ENCODE assay signal across 10 cellular contexts in genomic region chr6:52423971-52424381, GRCh38. TPM values are rescaled to one million over a fixed set of nuclear protein-coding genes. Genes with fewer than 3 reads are reported as not detected.
DNase-seq lines count a peak whose midpoint lies in the region; ATAC-seq and TF ChIP-seq lines count a peak whose summit lies in the region.
"Had no signal": no experiment of that assay in that cellular context is flagged by ENCODE, and none has a peak within 500 bp of the region (broad histone marks: within the 10 kb centered on the region; RNA-seq: fewer than 3 reads in every experiment).

No MANE protein-coding gene starts in this region.

- H3K27me3 Mint-ChIP-seq in activated naive CD4-positive, alpha-beta T cell treated with anti-CD3 and anti-CD28 coated beads, Interleukin-2, amount 10 ng/mL, durations not matched to agents 7 days and 5 days: no peaks in the 10 kb centered on the region
- no peaks in the 10 kb centered on the region for H3K27me3 Mint-ChIP-seq in type B pancreatic cell

- WGBS in sigmoid colon, 2 donors: 87 to 90% methylated on average over 8 of the region's 8 CpGs

- H3K36me3 ChIP-seq in sigmoid colon: peaks cover 0 to 17% (median 0%) of the 10 kb centered on the region in 4 donors

- no peak for TF ChIP-seq POLR2A in sigmoid colon (IDR thresholded peaks at IDR 0.05)

- DNase-seq in GM03348 (ENCODE audit: low spot score) (peak; percentile 77), fibroblast of the conjunctiva (ENCODE audit: low read depth) (peak; percentile 73), sigmoid colon (no peak), type B pancreatic cell (ENCODE audit: extremely low spot score, unreplicated experiment) (no peak), NOMO-1 (lab: John Stamatoyannopoulos, UW; ENCODE audit: unreplicated experiment in 2 of 2) (no peak)
- DNase-seq in activated naive CD4-positive, alpha-beta T cell treated with anti-CD3 and anti-CD28 coated beads, Interleukin-2, amount 10 ng/mL, durations not matched to agents 7 days and 5 days: no peak
- DNase-seq: activated CD4-positive, alpha-beta memory T cell treated with anti-CD3 and anti-CD28 coated beads, Interleukin-2, amount 10 ng/mL, durations not matched to agents 7 days and 5 days; NCI-H82 had no signal

- ATAC-seq in SK-N-SH treated with all-trans-retinoic acid at 6 μM for 48 hours (peak; percentile 58), GM19395 (IDR thresholded peaks at IDR 0.05; ENCODE audit: unreplicated experiment) (no peak)

- peaks cover 5% of the 10 kb centered on the region for H3K4me1 Mint-ChIP-seq in activated naive CD4-positive, alpha-beta T cell treated with anti-CD3 and anti-CD28 coated beads, Interleukin-2, amount 10 ng/mL, durations not matched to agents 7 days and 5 days
- H3K4me1 Mint-ChIP-seq in type B pancreatic cell (ENCODE audit: unreplicated experiment): peaks cover 6% of the 10 kb centered on the region

- H3K36me3 Mint-ChIP-seq in activated naive CD4-positive, alpha-beta T cell treated with anti-CD3 and anti-CD28 coated beads, Interleukin-2, amount 10 ng/mL, durations not matched to agents 7 days and 5 days: no peaks in the 10 kb centered on the region
- peaks cover 2% of the 10 kb centered on the region for H3K36me3 Mint-ChIP-seq in type B pancreatic cell

- no peaks in the 10 kb centered on the region for H3K9me3 Mint-ChIP-seq in activated naive CD4-positive, alpha-beta T cell treated with anti-CD3 and anti-CD28 coated beads, Interleukin-2, amount 10 ng/mL, durations not matched to agents 7 days and 5 days
- no peaks in the 10 kb centered on the region for H3K9me3 Mint-ChIP-seq in type B pancreatic cell
- H3K9me3 Mint-ChIP-seq: activated CD4-positive, alpha-beta memory T cell treated with anti-CD3 and anti-CD28 coated beads, Interleukin-2, amount 10 ng/mL, durations not matched to agents 7 days and 5 days had no signal

- peak overlapping the region; percentile 13 to 58 (median 44) for H3K27ac ChIP-seq in sigmoid colon

- H3K4me3 ChIP-seq in sigmoid colon: no peak overlapping the region

- H3K4me3 Mint-ChIP-seq in activated naive CD4-positive, alpha-beta T cell treated with anti-CD3 and anti-CD28 coated beads, Interleukin-2, amount 10 ng/mL, durations not matched to agents 7 days and 5 days: no peak overlapping the region
- no peak overlapping the region for H3K4me3 Mint-ChIP-seq in type B pancreatic cell
- H3K4me3 Mint-ChIP-seq: activated CD4-positive, alpha-beta memory T cell treated with anti-CD3 and anti-CD28 coated beads, Interleukin-2, amount 10 ng/mL, durations not matched to agents 7 days and 5 days had no signal

- CTCF ChIA-PET in activated naive CD4-positive, alpha-beta T cell treated with anti-CD3 and anti-CD28 coated beads, Interleukin-2, amount 10 ng/mL, durations not matched to agents 7 days and 5 days (lab: Charles Lee): interaction anchor here (1.1 to 1.7 kb wide), 2 partner anchors 212 to 228 kb away, joined by 3 to 4 read pairs; no protein-coding TSS in a partner anchor

- no peak overlapping the region for H3K27ac Mint-ChIP-seq in activated naive CD4-positive, alpha-beta T cell treated with anti-CD3 and anti-CD28 coated beads, Interleukin-2, amount 10 ng/mL, durations not matched to agents 7 days and 5 days
- no peak overlapping the region for H3K27ac Mint-ChIP-seq in type B pancreatic cell
- H3K27ac Mint-ChIP-seq: activated CD4-positive, alpha-beta memory T cell treated with anti-CD3 and anti-CD28 coated beads, Interleukin-2, amount 10 ng/mL, durations not matched to agents 7 days and 5 days had no signal

- H3K9me3 ChIP-seq in sigmoid colon: no peaks in the 10 kb centered on the region

- no peak for TF ChIP-seq EP300 in sigmoid colon (IDR thresholded peaks at IDR 0.05)

- intact Hi-C loops in sigmoid colon (cut with DNase I): loop anchor here (5.0 kb wide), 1 partner anchor 93 kb away; no protein-coding TSS in a partner anchor

- no peak for TF ChIP-seq CTCF in sigmoid colon (IDR thresholded peaks at IDR 0.05)
- no peak for TF ChIP-seq CTCF in type B pancreatic cell (conservative IDR thresholded peaks at IDR 0.05)

- H3K4me1 ChIP-seq in sigmoid colon: peaks cover 0 to 14% (median 12%) of the 10 kb centered on the region in 4 donors

- no peaks in the 10 kb centered on the region for H3K27me3 ChIP-seq in sigmoid colon

TF ChIP-seq in SK-N-SH treated with all-trans-retinoic acid at 6 μM for 48 hours, 23 proteins besides CTCF, POLR2A, EP300 and RAD21:
- TF ChIP-seq CSRNP3 (CRISPR knock-in tag; IDR thresholded peaks at IDR 0.05) (no peak), ISL1 (CRISPR knock-in tag; IDR thresholded peaks at IDR 0.05) (peak; percentile 48), CSDC2 (CRISPR knock-in tag; IDR thresholded peaks at IDR 0.05) (peak; percentile 63; the same call in 1 of the 2 replicates)

RNA-seq across cellular contexts. Expression of gene EFHC1, which starts 3.8 kb away (rescaled TPM):
- total RNA-seq in sigmoid colon: 10 to 100 TPM; 15.9 to 38.5 (median 19.1) TPM
- 1 to 10 TPM; 1.8 to 6.9 (median 2.4) TPM for polyA plus RNA-seq in sigmoid colon
- 23.4 and 54.9 TPM in 2 replicates for total RNA-seq in type B pancreatic cell (ENCODE audit: low replicate concordance)

Comparison
In these comparisons a context has a peak if more than half of its experiments do, and no peak if none do; other contexts are left out.
1. DNase-seq: peak in GM03348 (single experiment) and fibroblast of the conjunctiva (single experiment); none in sigmoid colon (single experiment), activated naive CD4-positive, alpha-beta T cell treated with anti-CD3 and anti-CD28 coated beads, Interleukin-2, amount 10 ng/mL, durations not matched to agents 7 days and 5 days (single experiment), type B pancreatic cell (single experiment) and NOMO-1 (0 of 2).